In the genomic region with DNA sequence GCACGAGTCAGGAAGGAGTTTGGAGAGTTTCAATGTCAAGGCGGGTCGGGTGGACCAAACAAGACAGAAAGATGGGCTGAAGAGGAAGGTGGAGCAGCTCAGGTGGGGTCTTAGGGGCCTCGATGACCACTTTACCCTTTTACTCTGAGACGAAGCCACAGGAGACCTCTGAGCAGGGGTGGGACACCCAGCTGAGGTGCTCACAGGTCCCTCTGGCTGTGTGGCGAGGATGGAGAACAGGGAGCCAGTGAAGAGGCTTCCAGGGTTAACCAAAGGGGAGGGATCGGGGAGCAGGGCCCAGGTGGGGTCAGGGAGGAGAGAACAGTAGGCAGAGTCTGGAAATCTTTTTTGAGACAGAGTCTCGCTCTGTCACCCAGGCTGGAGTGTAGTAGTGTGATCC, we compare ENCODE assay signal across 19 cellular contexts. TPM values are rescaled to one million over a fixed set of nuclear protein-coding genes. Genes with fewer than 3 reads are reported as not detected.
DNase-seq lines count a peak whose midpoint lies in the region; ATAC-seq, FAIRE-seq and TF ChIP-seq lines count a peak whose summit lies in the region.
"Had no signal": no experiment of that assay in that cellular context is flagged by ENCODE, and none has a peak within 500 bp of the region (broad histone marks: within the 10 kb centered on the region; RNA-seq: fewer than 3 reads in every experiment).

No MANE protein-coding gene starts in this region.

- H3K4me3 Mint-ChIP-seq in chondrocyte (ENCODE audit: unreplicated experiment) = no peak overlapping the region
- H3K4me3 Mint-ChIP-seq: CD14-positive monocyte; CD8-positive, alpha-beta T cell; HFFc6 had no signal

- no peak for TF ChIP-seq POLR2A in spleen (IDR thresholded peaks at IDR 0.05)

- FAIRE-seq in kidney (lab: Jason Lieb, UNC) = no peak
- FAIRE-seq: D721Med, GM19239, H1 had no signal

- ATAC-seq in left ventricle myocardium superior (no peak), GM19455 (IDR thresholded peaks at IDR 0.05; ENCODE audit: unreplicated experiment) (no peak), HG02798 (IDR thresholded peaks at IDR 0.05; ENCODE audit: poor library complexity, unreplicated experiment) (no peak)
- ATAC-seq: CD8-positive, alpha-beta T cell had no signal

- H3K36me3 Mint-ChIP-seq in chondrocyte (ENCODE audit: low read depth) = peaks cover 1% of the 10 kb centered on the region

- intact Hi-C loops in left ventricle myocardium superior (cut with micrococcal nuclease) = no loop called here
- intact Hi-C loops in cardiac septum (cut with DNase I) = no loop called here
- intact Hi-C loops in kidney (cut with DNase I) = no loop called here
- intact Hi-C loops in spleen (cut with DNase I; ENCODE audit: low total_unique reads) = no loop called here

- H3K9ac ChIP-seq in kidney (ENCODE audit: low read length in 2 of 2) = no peak overlapping the region

- H3K27ac ChIP-seq in kidney (ENCODE audit: low read depth in 2 of 2, low read length in 2 of 2) (no peak overlapping the region), spleen (no peak overlapping the region)

- H3K9me3 ChIP-seq in kidney (ENCODE audit: control insufficient read depth in 1 of 2, low read length in 2 of 2) (no peaks in the 10 kb centered on the region), spleen (no peaks in the 10 kb centered on the region)

- H3K36me3 ChIP-seq in kidney (ENCODE audit: control insufficient read depth in 1 of 2, insufficient read depth in 2 of 2, low read length in 2 of 2) (no peaks in the 10 kb centered on the region), spleen (peaks cover 0 to 22% (median under 1%) of the 10 kb centered on the region in 6 donors)

- no peak overlapping the region for H3K27ac Mint-ChIP-seq in chondrocyte (ENCODE audit: unreplicated experiment)
- H3K27ac Mint-ChIP-seq: CD8-positive, alpha-beta T cell had no signal

- H3K4me1 ChIP-seq in kidney (ENCODE audit: control insufficient read depth in 1 of 2, insufficient read depth in 1 of 2, low read depth in 1 of 2, low read length in 2 of 2) (no peaks in the 10 kb centered on the region), spleen (peaks cover 0 to 3% (median 0%) of the 10 kb centered on the region in 6 donors)

- H3K27me3 Mint-ChIP-seq in chondrocyte (ENCODE audit: low read depth) = no peaks in the 10 kb centered on the region

- TF ChIP-seq CTCF in chondrocyte (IDR thresholded peaks at IDR 0.05) = no peak
- no peak for TF ChIP-seq CTCF in kidney (IDR thresholded peaks at IDR 0.05; ENCODE audit: borderline replicate concordance, extremely low read depth, insufficient read depth)
- TF ChIP-seq CTCF in spleen (IDR thresholded peaks at IDR 0.05 in 8 of 11, conservative IDR thresholded peaks at IDR 0.05 in 3 of 11) = no peak

- H3K9me3 Mint-ChIP-seq in chondrocyte (ENCODE audit: low read depth) = no peaks in the 10 kb centered on the region
- H3K9me3 Mint-ChIP-seq: CD8-positive, alpha-beta T cell; HFFc6 had no signal

- H3K4me3 ChIP-seq in kidney (ENCODE audit: low read length in 2 of 2) (no peak overlapping the region), spleen (no peak overlapping the region)

- DNase-seq in left ventricle myocardium superior (peak; percentile 15), cardiac septum (ENCODE audit: low spot score) (no peak), chondrocyte (ENCODE audit: low spot score) (peak; percentile 65), kidney (peak; percentile 39), spleen (peak; percentile 47)
- DNase-seq: CD8-positive, alpha-beta T cell; COR-L47; DMS153; DMS79 treated with DMSO at 0.1 percent for 48 hours; GF-D8; HCEC 1CT; HFFc6 had no signal

- 91 to 98% (median 93%) methylated on average over 8 of the region's 8 CpGs for WGBS in spleen, 5 donors

- peaks cover 0 to 19% (median 4%) of the 10 kb centered on the region in 7 donors for H3K27me3 ChIP-seq in spleen (replicated peaks in 1 of 7)

- no peaks in the 10 kb centered on the region for H3K4me1 Mint-ChIP-seq in chondrocyte (ENCODE audit: low read depth)

RNA-seq across cellular contexts. Expression of a gene that starts 2.0 kb away (rescaled TPM):
- total RNA-seq in left ventricle myocardium superior (not detected), cardiac septum (not detected), chondrocyte (0.69 TPM in 1 of 3 replicates, not detected in the others), kidney (0.47 TPM), spleen (1 to 10 TPM in 1 of 7 donors, under 1 TPM in 3, not detected in 3; 0.34 to 1.1 (median 0.57) TPM)
- polyA plus RNA-seq in kidney (ENCODE audit: insufficient read depth, low read depth, low replicate concordance) (not detected), spleen (1 to 10 TPM in 1 of 3 donors, under 1 TPM in 2; 0.77 to 2.9 (median 0.86) TPM)
- polyA plus RNA-seq: BJ, CD14-positive monocyte had no signal

RNA-seq across cellular contexts. Expression of a gene that starts 14.2 kb away (rescaled TPM):
- total RNA-seq in left ventricle myocardium superior = 14.5 TPM
- 22.0 TPM for total RNA-seq in cardiac septum
- total RNA-seq in chondrocyte = 15.3 to 17.3 TPM (median 15.8 TPM) in 3 replicates
- total RNA-seq in kidney = 23.2 TPM
- 37.6 TPM for polyA plus RNA-seq in kidney (ENCODE audit: insufficient read depth, low read depth, low replicate concordance)
- 10 to 100 TPM; 18.1 to 29.0 (median 21.1) TPM for total RNA-seq in spleen
- polyA plus RNA-seq in spleen = 10 to 100 TPM; 22.8 to 33.5 (median 23.5) TPM

RNA-seq across cellular contexts. Expression of a gene that starts 14.5 kb away (rescaled TPM):
- 94.4 TPM for total RNA-seq in left ventricle myocardium superior
- 49.6 TPM for total RNA-seq in cardiac septum
- 54.0 to 57.1 TPM (median 54.2 TPM) in 3 replicates for total RNA-seq in chondrocyte
- 36.0 TPM for total RNA-seq in kidney
- 56.9 TPM for polyA plus RNA-seq in kidney (ENCODE audit: insufficient read depth, low read depth, low replicate concordance)
- 10 to 100 TPM; 44.5 to 81.0 (median 61.8) TPM for total RNA-seq in spleen
- polyA plus RNA-seq in spleen = 10 to 100 TPM; 25.8 to 45.1 (median 30.7) TPM

RNA-seq across cellular contexts. Expression of a gene that starts 16.6 kb away (rescaled TPM):
- 13.2 TPM for total RNA-seq in left ventricle myocardium superior
- total RNA-seq in cardiac septum = 12.6 TPM
- 14.4 to 25.8 TPM (median 15.6 TPM) in 3 replicates for total RNA-seq in chondrocyte
- 30.6 TPM for total RNA-seq in kidney
- 34.8 TPM for polyA plus RNA-seq in kidney (ENCODE audit: insufficient read depth, low read depth, low replicate concordance)
- 10 to 100 TPM; 12.5 to 37.4 (median 24.6) TPM for total RNA-seq in spleen
- polyA plus RNA-seq in spleen = 10 to 100 TPM; 25.6 to 70.3 (median 50.7) TPM

RNA-seq across cellular contexts. Expression of a gene that starts 16.8 kb away (rescaled TPM):
- total RNA-seq in left ventricle myocardium superior (71.9 TPM), cardiac septum (40.4 TPM), chondrocyte (23.1 to 34.0 TPM (median 27.7 TPM) in 3 replicates), kidney (28.5 TPM), spleen (10 to 100 TPM; 23.2 to 32.6 (median 26.0) TPM)
- polyA plus RNA-seq in kidney (ENCODE audit: insufficient read depth, low read depth, low replicate concordance) (110 TPM), spleen (10 to 100 TPM; 25.5 to 47.8 (median 47.1) TPM)
